ENCODE assay signal across 15 cellular contexts in genomic region chrX:39310925-39311324, GRCh38.
A peak's percentile ranks its signal among the peaks of the same experiment; 100 is the strongest.
DNase-seq lines count a peak whose midpoint lies in the region; ATAC-seq and TF ChIP-seq lines count a peak whose summit lies in the region.
"Had no signal": no experiment of that assay in that cellular context is flagged by ENCODE, and none has a peak within 500 bp of the region (broad histone marks: within the 10 kb centered on the region; RNA-seq: fewer than 3 reads in every experiment).

No MANE protein-coding gene starts in this region.

- no peak for TF ChIP-seq CTCF in Loucy (conservative IDR thresholded peaks at IDR 0.05; ENCODE audit: low read length)

- no peak overlapping the region for H3K4me3 Mint-ChIP-seq in T-helper 1 cell treated with Interleukin-12 subunit alpha and Interleukin-12 subunit beta and Interleukin-4 antibody, amounts not matched to agents 30 μg/mL and 1 μg/mL, for 36 hours
- H3K4me3 Mint-ChIP-seq in activated T-helper 17 cell treated with anti-CD3 and anti-CD28 coated beads, Interleukin-2, amount 50 U/mL, for 72 hours = peak overlapping the region; percentile 90
- peak overlapping the region; percentile 12 to 82 (median 68) for H3K4me3 Mint-ChIP-seq in naive thymus-derived CD8-positive, alpha-beta T cell

- no peak overlapping the region for H2AFZ ChIP-seq in Loucy (ENCODE audit: low read length)

- no peaks in the 10 kb centered on the region for H3K36me3 ChIP-seq in Loucy (ENCODE audit: insufficient read depth, low read length)

- POLR2A ChIA-PET in naive thymus-derived CD8-positive, alpha-beta T cell (lab: Charles Lee) = interaction anchor here (0.7 kb wide), 2 partner anchors 43 to 508 kb away, joined by 4 read pairs; no protein-coding TSS in a partner anchor

- H3F3A ChIP-seq in Loucy (ENCODE audit: low read depth) = no peaks in the 10 kb centered on the region

- H3K27me3 ChIP-seq in Loucy (ENCODE audit: insufficient read depth, low read length, poor library complexity, severe bottlenecking) = no peaks in the 10 kb centered on the region

- no peak for ATAC-seq in activated T-helper 17 cell treated with anti-CD3 and anti-CD28 coated beads, Interleukin-2, amount 50 U/mL, for 72 hours (replicated peaks)
- no peak for ATAC-seq in naive thymus-derived CD8-positive, alpha-beta T cell

- H3K4me3 ChIP-seq in Loucy (ENCODE audit: low read length, poor library complexity, severe bottlenecking) = peak overlapping the region; percentile 28

- H3K27ac Mint-ChIP-seq in T-helper 1 cell treated with Interleukin-12 subunit alpha and Interleukin-12 subunit beta and Interleukin-4 antibody, amounts not matched to agents 30 μg/mL and 1 μg/mL, for 36 hours = peak overlapping the region; percentile 94
- H3K27ac Mint-ChIP-seq in activated T-helper 17 cell treated with anti-CD3 and anti-CD28 coated beads, Interleukin-2, amount 50 U/mL, for 72 hours = peak overlapping the region; percentile 100
- peak overlapping the region; percentile 92 to 100 (median 98) for H3K27ac Mint-ChIP-seq in naive thymus-derived CD8-positive, alpha-beta T cell

- peaks cover 36% of the 10 kb centered on the region for H3K4me1 Mint-ChIP-seq in T-helper 1 cell treated with Interleukin-12 subunit alpha and Interleukin-12 subunit beta and Interleukin-4 antibody, amounts not matched to agents 30 μg/mL and 1 μg/mL, for 36 hours (ENCODE audit: low read depth)
- H3K4me1 Mint-ChIP-seq in activated T-helper 17 cell treated with anti-CD3 and anti-CD28 coated beads, Interleukin-2, amount 50 U/mL, for 72 hours = peaks cover 38% of the 10 kb centered on the region
- peaks cover 29 to 73% (median 66%) of the 10 kb centered on the region in 4 donors for H3K4me1 Mint-ChIP-seq in naive thymus-derived CD8-positive, alpha-beta T cell

- H3K9ac ChIP-seq in Loucy (ENCODE audit: low read depth, low read length, poor library complexity, severe bottlenecking) = peak overlapping the region; percentile 41

- no peaks in the 10 kb centered on the region for H3K27me3 Mint-ChIP-seq in T-helper 1 cell treated with Interleukin-12 subunit alpha and Interleukin-12 subunit beta and Interleukin-4 antibody, amounts not matched to agents 30 μg/mL and 1 μg/mL, for 36 hours (ENCODE audit: low read depth)
- no peaks in the 10 kb centered on the region for H3K27me3 Mint-ChIP-seq in activated T-helper 17 cell treated with anti-CD3 and anti-CD28 coated beads, Interleukin-2, amount 50 U/mL, for 72 hours
- no peaks in the 10 kb centered on the region for H3K27me3 Mint-ChIP-seq in naive thymus-derived CD8-positive, alpha-beta T cell

- peak overlapping the region; percentile 63 for H3K4me2 ChIP-seq in Loucy (ENCODE audit: low read depth, low read length, poor library complexity, severe bottlenecking)

- peaks cover 13% of the 10 kb centered on the region for H3K36me3 Mint-ChIP-seq in T-helper 1 cell treated with Interleukin-12 subunit alpha and Interleukin-12 subunit beta and Interleukin-4 antibody, amounts not matched to agents 30 μg/mL and 1 μg/mL, for 36 hours (ENCODE audit: low read depth)
- H3K36me3 Mint-ChIP-seq in activated T-helper 17 cell treated with anti-CD3 and anti-CD28 coated beads, Interleukin-2, amount 50 U/mL, for 72 hours (ENCODE audit: low read depth) = peaks cover 68% of the 10 kb centered on the region
- peaks cover 0 to 2% (median 0%) of the 10 kb centered on the region in 3 donors for H3K36me3 Mint-ChIP-seq in naive thymus-derived CD8-positive, alpha-beta T cell

- H3K9me2 ChIP-seq in Loucy (replicated peaks; ENCODE audit: low read depth, low read length) = no peaks in the 10 kb centered on the region

- H3K9me3 ChIP-seq in Loucy (ENCODE audit: insufficient read depth, low read depth, low read length) = no peaks in the 10 kb centered on the region

- peaks cover 77% of the 10 kb centered on the region for H3K4me1 ChIP-seq in Loucy (ENCODE audit: insufficient read depth, low read length, poor library complexity, severe bottlenecking)

- no peaks in the 10 kb centered on the region for H4K20me1 ChIP-seq in Loucy (ENCODE audit: insufficient read depth, low read length, poor library complexity, severe bottlenecking)

- DNase-seq in T-helper 1 cell (no peak), NCI-H1092 (lab: John Stamatoyannopoulos, UW) (no peak), RPMI8226 (no peak), NCI-H345 treated with DMSO at 0.1 percent for 48 hours (lab: John Stamatoyannopoulos, UW; ENCODE audit: unreplicated experiment) (no peak)
- DNase-seq in naive thymus-derived CD8-positive, alpha-beta T cell = no peak
- DNase-seq: EL, KG1, kidney, mesenchymal stem cell, NCI-H146, NCI-H446 treated with DMSO at 0.1 percent for 48 hours, right cardiac atrium had no signal

- no peaks in the 10 kb centered on the region for H3K79me2 ChIP-seq in Loucy (ENCODE audit: insufficient read depth, low read length)

- H3K9me3 Mint-ChIP-seq in T-helper 1 cell treated with Interleukin-12 subunit alpha and Interleukin-12 subunit beta and Interleukin-4 antibody, amounts not matched to agents 30 μg/mL and 1 μg/mL, for 36 hours = peaks cover 5% of the 10 kb centered on the region
- peaks cover 11% of the 10 kb centered on the region for H3K9me3 Mint-ChIP-seq in activated T-helper 17 cell treated with anti-CD3 and anti-CD28 coated beads, Interleukin-2, amount 50 U/mL, for 72 hours
- peaks cover 0 to 7% (median 0%) of the 10 kb centered on the region in 9 donors for H3K9me3 Mint-ChIP-seq in naive thymus-derived CD8-positive, alpha-beta T cell
